Comparison of ENCODE assay signal across 8 cellular contexts in genomic region chr2:209526541-209526940, GRCh38.
DNase-seq lines count a peak whose midpoint lies in the region; ATAC-seq and TF ChIP-seq lines count a peak whose summit lies in the region.

No MANE protein-coding gene starts in this region.

- H3K4me1 Mint-ChIP-seq in stimulated activated effector memory CD8-positive, alpha-beta T cell treated with anti-CD3 and anti-CD28 coated beads, Interleukin-12 subunit alpha, Interleukin-12 subunit beta, amount 100 ng/mL, for 72 hours, result no peaks in the 10 kb centered on the region

- DNase-seq in AG04450 (ENCODE audit: low read depth, low spot score) (no peak), SIG-M5 (lab: John Stamatoyannopoulos, UW) (peak; percentile 14), kidney glomerular epithelial cell (lab: John Stamatoyannopoulos, UW) (peak; percentile 27), NCI-H187 treated with DMSO at 0.1 percent for 48 hours (lab: John Stamatoyannopoulos, UW) (no peak), GM19238 (ENCODE audit: insufficient read length, low spot score) (no peak)
- DNase-seq in stimulated activated CD4-positive, alpha-beta T cell treated with anti-CD3 and anti-CD28 coated beads, Interleukin-2, amount 100 ng/mL, for 24 hours, result no peak
- DNase-seq in stimulated activated effector memory CD8-positive, alpha-beta T cell treated with anti-CD3 and anti-CD28 coated beads, Interleukin-12 subunit alpha, Interleukin-12 subunit beta, amount 100 ng/mL, for 72 hours (ENCODE audit: low spot score in 2 of 2), result no peak

- no peak overlapping the region for H3K4me3 Mint-ChIP-seq in stimulated activated effector memory CD8-positive, alpha-beta T cell treated with anti-CD3 and anti-CD28 coated beads, Interleukin-12 subunit alpha, Interleukin-12 subunit beta, amount 100 ng/mL, for 72 hours

- H3K36me3 Mint-ChIP-seq in stimulated activated effector memory CD8-positive, alpha-beta T cell treated with anti-CD3 and anti-CD28 coated beads, Interleukin-12 subunit alpha, Interleukin-12 subunit beta, amount 100 ng/mL, for 72 hours, result no peaks in the 10 kb centered on the region

- no peaks in the 10 kb centered on the region for H3K9me3 Mint-ChIP-seq in stimulated activated effector memory CD8-positive, alpha-beta T cell treated with anti-CD3 and anti-CD28 coated beads, Interleukin-12 subunit alpha, Interleukin-12 subunit beta, amount 100 ng/mL, for 72 hours

- 0 out of 2 replicates have a peak overlapping the region, but pooled peaks have one; percentile 5 for H3K4me3 ChIP-seq in AG04450 (ENCODE audit: low read depth, low read length)

- ATAC-seq in GM21825 (IDR thresholded peaks at IDR 0.05; ENCODE audit: unreplicated experiment), result peak; percentile 56
- no peak for ATAC-seq in stimulated activated effector memory CD8-positive, alpha-beta T cell treated with anti-CD3 and anti-CD28 coated beads, Interleukin-12 subunit alpha, Interleukin-12 subunit beta, amount 100 ng/mL, for 72 hours

- H3K27me3 ChIP-seq in AG04450 (ENCODE audit: control insufficient read depth, insufficient read depth, low read length), result no peaks in the 10 kb centered on the region

- no peak overlapping the region for H3K27ac Mint-ChIP-seq in stimulated activated effector memory CD8-positive, alpha-beta T cell treated with anti-CD3 and anti-CD28 coated beads, Interleukin-12 subunit alpha, Interleukin-12 subunit beta, amount 100 ng/mL, for 72 hours

- CTCF ChIA-PET in AG04450 (lab: Charles Lee), result interaction anchor here (0.8 to 6.5 kb wide), 2 partner anchors 102 to 192 kb away, joined by 3 to 40 read pairs; partner anchors contain the start of gene MAP2

- H3K9me3 ChIP-seq in AG04450 (ENCODE audit: control insufficient read depth, insufficient read depth, low read length), result no peaks in the 10 kb centered on the region

- POLR2A ChIA-PET in AG04450 (lab: Yijun Ruan, JAX), result no interaction called here

- no peak overlapping the region for H3K27ac ChIP-seq in AG04450 (ENCODE audit: low read depth, low read length)

- TF ChIP-seq CTCF in AG04450 (IDR thresholded peaks at IDR 0.05; ENCODE audit: low read depth, low read length), result no peak

Comparison
In these comparisons a context has a peak if more than half of its experiments do, and no peak if none do; other contexts are left out.
1. DNase-seq: peak in SIG-M5 (single experiment) and kidney glomerular epithelial cell (single experiment); none in AG04450 (single experiment), stimulated activated CD4-positive, alpha-beta T cell treated with anti-CD3 and anti-CD28 coated beads, Interleukin-2, amount 100 ng/mL, for 24 hours (0 of 2), NCI-H187 treated with DMSO at 0.1 percent for 48 hours (single experiment), stimulated activated effector memory CD8-positive, alpha-beta T cell treated with anti-CD3 and anti-CD28 coated beads, Interleukin-12 subunit alpha, Interleukin-12 subunit beta, amount 100 ng/mL, for 72 hours (0 of 2) and GM19238 (single experiment).